23 cellular contexts compared by ENCODE assay signal in genomic region chr5:31047007-31047406, GRCh38.
"Had no signal": no experiment of that assay in that cellular context is flagged by ENCODE, and none has a peak within 500 bp of the region (broad histone marks: within the 10 kb centered on the region; RNA-seq: fewer than 3 reads in every experiment).

No MANE protein-coding gene starts in this region.

- H3K27ac ChIP-seq: lower lobe of right lung, suprapubic skin, tibial artery had no signal

- H3K36me3 ChIP-seq: lower lobe of right lung, suprapubic skin, tibial artery had no signal

- H3K9me3 Mint-ChIP-seq: dendritic cell treated with granulocyte-macrophage colony-stimulating factor and Interleukin-4, amounts not matched to agents 40 ng/mL and 50 ng/mL, for 4 days had no signal

- DNase-seq: activated B cell treated with CpG ODN at 0.5 μM for 24 hours; activated CD4-positive, alpha-beta T cell treated with anti-CD3 and anti-CD28 coated beads, Interleukin-2, amount 50 U/mL, for 1 hour; activated effector memory CD4-positive, alpha-beta T cell treated with Interleukin-2 at 50 U/mL for 16 hours; activated naive CD4-positive, alpha-beta T cell treated with Interleukin-2 at 50 U/mL for 16 hours; anterior cingulate cortex; endodermal cell; foreskin fibroblast; head of caudate nucleus; hippocampal formation; lower lobe of right lung; mesenchymal stem cell; natural killer cell; posterior cingulate gyrus; right cardiac atrium; stimulated activated CD4-positive, alpha-beta T cell treated with anti-CD3 and anti-CD28 coated beads, Interleukin-15, amount 100 ng/mL, for 24 hours; stimulated activated naive CD4-positive, alpha-beta T cell; tibial artery had no signal

- ATAC-seq: esophagus mucosa, left lobe of liver, lower lobe of right lung, natural killer cell, right cardiac atrium had no signal

- H3K4me3 Mint-ChIP-seq: activated B cell treated with CpG ODN at 0.5 μM for 24 hours; activated naive CD8-positive, alpha-beta T cell; central memory CD8-positive, alpha-beta T cell; dendritic cell treated with granulocyte-macrophage colony-stimulating factor and Interleukin-4, amounts not matched to agents 40 ng/mL and 50 ng/mL, for 4 days; endodermal cell; natural killer cell had no signal

- H3K27me3 ChIP-seq: suprapubic skin, tibial artery had no signal

- H3K36me3 Mint-ChIP-seq: activated naive CD8-positive, alpha-beta T cell; natural killer cell had no signal

- H3K4me1 ChIP-seq: lower lobe of right lung, suprapubic skin, tibial artery had no signal

- H3K27ac Mint-ChIP-seq: activated B cell treated with CpG ODN at 0.5 μM for 24 hours; activated naive CD8-positive, alpha-beta T cell; dendritic cell treated with granulocyte-macrophage colony-stimulating factor and Interleukin-4, amounts not matched to agents 40 ng/mL and 50 ng/mL, for 4 days; endodermal cell; natural killer cell had no signal

- H3K4me3 ChIP-seq: lower lobe of right lung, suprapubic skin, tibial artery had no signal

- H3K4me1 Mint-ChIP-seq: activated B cell treated with CpG ODN at 0.5 μM for 24 hours; central memory CD8-positive, alpha-beta T cell; natural killer cell had no signal

- H3K27me3 Mint-ChIP-seq: activated B cell treated with CpG ODN at 0.5 μM for 24 hours; activated naive CD8-positive, alpha-beta T cell; central memory CD8-positive, alpha-beta T cell; dendritic cell treated with granulocyte-macrophage colony-stimulating factor and Interleukin-4, amounts not matched to agents 40 ng/mL and 50 ng/mL, for 4 days had no signal
